In the genomic region with DNA sequence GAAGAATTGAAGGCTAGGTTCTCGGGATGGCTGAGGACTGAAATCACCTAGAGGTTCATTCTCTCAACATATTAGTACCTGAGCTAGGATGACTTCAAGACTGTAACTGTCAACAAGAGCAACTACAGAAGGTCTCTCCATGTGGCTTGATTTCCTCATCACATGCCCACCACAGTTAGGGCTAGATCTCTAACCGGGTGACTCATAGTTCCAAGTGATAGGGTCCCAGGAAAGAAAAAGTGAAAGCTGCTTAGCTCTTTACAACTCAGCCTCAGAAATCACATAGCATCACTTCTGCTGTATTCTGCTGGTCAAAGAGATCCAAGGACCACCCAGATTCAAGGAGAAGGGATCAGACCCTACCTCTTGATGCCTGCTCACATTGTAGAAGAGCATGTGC, we compare ENCODE assay signal across 17 cellular contexts.
"Had no signal": no experiment of that assay in that cellular context is flagged by ENCODE, and none has a peak within 500 bp of the region (broad histone marks: within the 10 kb centered on the region; RNA-seq: fewer than 3 reads in every experiment).

No MANE protein-coding gene starts in this region.

- H3K27me3 ChIP-seq: dorsolateral prefrontal cortex, upper lobe of right lung had no signal

- ATAC-seq: activated T-cell treated with anti-CD3 and anti-CD28 coated beads, Interleukin-2, amount 50 U/mL, for 72 hours; upper lobe of right lung had no signal

- H3K27ac ChIP-seq: dorsolateral prefrontal cortex, upper lobe of right lung, VCaP had no signal

- DNase-seq: activated CD4-positive, alpha-beta T cell treated with anti-CD3 and anti-CD28 coated beads for 1 hour; activated CD4-positive, alpha-beta T cell treated with anti-CD3 and anti-CD28 coated beads, Interleukin-2, amount 50 U/mL, for 4 hours; activated effector memory CD4-positive, alpha-beta T cell treated with anti-CD3 and anti-CD28 coated beads, Interleukin-2, amount 50 U/mL, for 16 hours; activated naive CD4-positive, alpha-beta T cell treated with anti-CD3 and anti-CD28 coated beads, Interleukin-2, amount 50 U/mL, for 16 hours; activated T-cell treated with anti-CD3 and anti-CD28 coated beads, Interleukin-2, amount 50 U/mL, for 72 hours; dorsolateral prefrontal cortex; hippocampal formation; midbrain; nephron progenitor cell; occipital lobe; posterior cingulate gyrus; retina; stimulated activated naive CD4-positive, alpha-beta T cell; T-helper 2 cell; upper lobe of right lung had no signal

- H3K4me3 ChIP-seq: dorsolateral prefrontal cortex, lung, upper lobe of right lung had no signal

- H3K36me3 ChIP-seq: upper lobe of right lung had no signal

- H3K4me1 ChIP-seq: upper lobe of right lung had no signal
